In the genomic region with DNA sequence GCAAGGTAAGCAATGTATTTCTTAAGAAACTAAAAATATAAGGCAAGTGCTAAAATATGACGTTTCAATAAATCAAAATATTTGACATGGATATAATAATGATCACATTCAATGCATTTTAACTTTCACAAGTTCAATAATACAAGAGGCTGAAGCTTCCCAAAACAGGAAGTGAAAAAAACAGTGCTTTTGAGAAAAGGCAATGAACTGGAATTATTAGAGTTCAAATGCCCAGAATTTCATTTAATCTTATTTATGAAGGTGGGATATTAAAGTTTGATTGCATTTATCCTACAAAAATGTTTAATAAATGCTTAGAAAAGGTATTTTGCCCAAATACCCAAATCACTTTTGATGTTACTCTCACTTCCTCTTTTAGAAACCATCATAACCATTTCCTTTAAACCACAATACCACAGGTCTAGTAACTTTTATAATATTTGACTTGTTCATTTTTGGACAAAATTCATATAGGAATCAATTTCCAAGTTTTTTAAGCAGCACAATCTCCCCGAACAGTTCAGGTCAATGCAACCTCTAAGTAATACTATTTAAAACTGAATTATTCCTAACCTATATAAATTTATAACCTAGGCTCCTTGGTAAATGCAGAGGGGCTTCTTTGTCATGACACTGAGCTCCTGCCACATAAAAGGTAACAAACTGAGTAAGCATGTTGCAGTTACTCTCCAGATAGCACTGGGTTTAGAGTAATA, we compare ENCODE assay signal across 8 cellular contexts. TPM values are rescaled to one million over a fixed set of nuclear protein-coding genes. Genes with fewer than 3 reads are reported as not detected.
A peak's percentile ranks its signal among the peaks of the same experiment; 100 is the strongest.
DNase-seq lines count a peak whose midpoint lies in the region; ATAC-seq and TF ChIP-seq lines count a peak whose summit lies in the region.

No MANE protein-coding gene starts in this region.

- no peak for ATAC-seq in activated naive CD8-positive, alpha-beta T cell treated with anti-CD3 and anti-CD28 coated beads, Interleukin-2, amount 10 ng/mL, durations not matched to agents 7 days and 5 days (ENCODE audit: low read depth)
- ATAC-seq in HG02938 (IDR thresholded peaks at IDR 0.05; ENCODE audit: unreplicated experiment) (peak; percentile 61), upper lobe of right lung (no peak)

- no peaks in the 10 kb centered on the region for H3K9me3 ChIP-seq in hepatocyte (ENCODE audit: low read depth)
- H3K9me3 ChIP-seq in upper lobe of right lung: no peaks in the 10 kb centered on the region

- TF ChIP-seq CTCF in hepatocyte (IDR thresholded peaks at IDR 0.05; ENCODE audit: poor library complexity) (no peak), upper lobe of right lung (IDR thresholded peaks at IDR 0.05) (no peak)

- POLR2A ChIA-PET in activated naive CD8-positive, alpha-beta T cell treated with anti-CD3 and anti-CD28 coated beads, Interleukin-2, amount 10 ng/mL, durations not matched to agents 7 days and 5 days (lab: Charles Lee): interaction anchor here (1.0 kb wide), 1 partner anchor 88 kb away, joined by 3 read pairs; no protein-coding TSS in a partner anchor

- H3K27me3 ChIP-seq in hepatocyte: no peaks in the 10 kb centered on the region
- peaks cover 4% of the 10 kb centered on the region for H3K27me3 ChIP-seq in upper lobe of right lung

- no peaks in the 10 kb centered on the region for H3K36me3 Mint-ChIP-seq in activated naive CD8-positive, alpha-beta T cell treated with anti-CD3 and anti-CD28 coated beads, Interleukin-2, amount 10 ng/mL, durations not matched to agents 7 days and 5 days
- no peaks in the 10 kb centered on the region for H3K36me3 Mint-ChIP-seq in activated naive CD8-positive, alpha-beta T cell treated with anti-CD3 and anti-CD28 coated beads for 36 hours

- no peaks in the 10 kb centered on the region for H3K9me2 ChIP-seq in hepatocyte (replicated peaks; ENCODE audit: insufficient read depth)

- intact Hi-C loops in upper lobe of right lung (cut with DNase I): no loop called here

- no peak overlapping the region for H2AFZ ChIP-seq in hepatocyte

- H3K27ac ChIP-seq in hepatocyte (peak overlapping the region; percentile 97), upper lobe of right lung (no peak overlapping the region)

- H3K4me3 Mint-ChIP-seq in activated naive CD8-positive, alpha-beta T cell treated with anti-CD3 and anti-CD28 coated beads, Interleukin-2, amount 10 ng/mL, durations not matched to agents 7 days and 5 days: peak overlapping the region; percentile 40
- H3K4me3 Mint-ChIP-seq in activated naive CD8-positive, alpha-beta T cell treated with anti-CD3 and anti-CD28 coated beads for 36 hours: no peak overlapping the region

- H3K27ac Mint-ChIP-seq in activated naive CD8-positive, alpha-beta T cell treated with anti-CD3 and anti-CD28 coated beads, Interleukin-2, amount 10 ng/mL, durations not matched to agents 7 days and 5 days: no peak overlapping the region
- H3K27ac Mint-ChIP-seq in activated naive CD8-positive, alpha-beta T cell treated with anti-CD3 and anti-CD28 coated beads for 36 hours: no peak overlapping the region

- H3K9me3 Mint-ChIP-seq in activated naive CD8-positive, alpha-beta T cell treated with anti-CD3 and anti-CD28 coated beads, Interleukin-2, amount 10 ng/mL, durations not matched to agents 7 days and 5 days: no peaks in the 10 kb centered on the region
- H3K9me3 Mint-ChIP-seq in activated naive CD8-positive, alpha-beta T cell treated with anti-CD3 and anti-CD28 coated beads for 36 hours: no peaks in the 10 kb centered on the region

- peaks cover 68% of the 10 kb centered on the region for H3K79me2 ChIP-seq in hepatocyte

- 11% methylated on average over 2 of the region's 2 CpGs for WGBS in hepatocyte (ENCODE audit: low lambda C conversion rate, missing lambda C conversion rate)

- H4K20me1 ChIP-seq in hepatocyte (ENCODE audit: insufficient read depth, poor library complexity, severe bottlenecking): peaks cover 60% of the 10 kb centered on the region

- H3K36me3 ChIP-seq in hepatocyte (replicated peaks; ENCODE audit: insufficient read depth, low read depth) (no peaks in the 10 kb centered on the region), upper lobe of right lung (no peaks in the 10 kb centered on the region)

- peaks cover 81% of the 10 kb centered on the region for H3K27me3 Mint-ChIP-seq in activated naive CD8-positive, alpha-beta T cell treated with anti-CD3 and anti-CD28 coated beads, Interleukin-2, amount 10 ng/mL, durations not matched to agents 7 days and 5 days
- peaks cover 79% of the 10 kb centered on the region for H3K27me3 Mint-ChIP-seq in activated naive CD8-positive, alpha-beta T cell treated with anti-CD3 and anti-CD28 coated beads for 36 hours

- no peak for DNase-seq in activated naive CD8-positive, alpha-beta T cell treated with anti-CD3 and anti-CD28 coated beads, Interleukin-2, amount 10 ng/mL, durations not matched to agents 7 days and 5 days
- no peak for DNase-seq in activated naive CD8-positive, alpha-beta T cell treated with anti-CD3 and anti-CD28 coated beads for 36 hours
- DNase-seq in RPMI8226: peak; percentile 19
- no peak for DNase-seq in hepatocyte (ENCODE audit: low spot score)
- no peak for DNase-seq in upper lobe of right lung
- no peak for DNase-seq in cerebellar nuclear complex (lab: John Stamatoyannopoulos, UW)
- DNase-seq in 8988T: no peak

- H3K4me3 ChIP-seq in hepatocyte (peak overlapping the region; percentile 55), upper lobe of right lung (peak overlapping the region; percentile 78)

- H3K4me2 ChIP-seq in hepatocyte: peak overlapping the region; percentile 72

- H3K4me1 ChIP-seq in hepatocyte (ENCODE audit: insufficient read depth): peaks cover 36% of the 10 kb centered on the region
- H3K4me1 ChIP-seq in upper lobe of right lung: peaks cover 36% of the 10 kb centered on the region

- H3K4me1 Mint-ChIP-seq in activated naive CD8-positive, alpha-beta T cell treated with anti-CD3 and anti-CD28 coated beads, Interleukin-2, amount 10 ng/mL, durations not matched to agents 7 days and 5 days: peaks cover 25% of the 10 kb centered on the region
- H3K4me1 Mint-ChIP-seq in activated naive CD8-positive, alpha-beta T cell treated with anti-CD3 and anti-CD28 coated beads for 36 hours: peaks cover 27% of the 10 kb centered on the region

RNA-seq across cellular contexts. Expression of gene NCKAP1, which starts 2.1 kb away (rescaled TPM):
- total RNA-seq in activated naive CD8-positive, alpha-beta T cell treated with anti-CD3 and anti-CD28 coated beads, Interleukin-2, amount 10 ng/mL, durations not matched to agents 7 days and 5 days: 1 to 10 TPM in 1 of 2 experiments, under 1 TPM in 1; 0.69 to 1.2 TPM
- 1 to 10 TPM; 1.2 to 1.4 TPM for total RNA-seq in activated naive CD8-positive, alpha-beta T cell treated with anti-CD3 and anti-CD28 coated beads for 36 hours
- total RNA-seq in hepatocyte (163 and 216 TPM in 2 replicates), upper lobe of right lung (117 TPM)
- polyA plus RNA-seq in hepatocyte: 54.5 and 56.7 TPM in 2 replicates

RNA-seq across cellular contexts. Expression of gene DUSP19, which starts 42.4 kb away (rescaled TPM):
- total RNA-seq in activated naive CD8-positive, alpha-beta T cell treated with anti-CD3 and anti-CD28 coated beads, Interleukin-2, amount 10 ng/mL, durations not matched to agents 7 days and 5 days: 1 to 10 TPM; 1.7 to 1.8 TPM
- total RNA-seq in activated naive CD8-positive, alpha-beta T cell treated with anti-CD3 and anti-CD28 coated beads for 36 hours: 1 to 10 TPM; 2.0 to 2.9 TPM
- total RNA-seq in hepatocyte (3.3 and 4.7 TPM in 2 replicates), upper lobe of right lung (3.0 TPM)
- polyA plus RNA-seq in hepatocyte: 1.1 and 1.2 TPM in 2 replicates

Comparison
In these comparisons a context has a peak if more than half of its experiments do, and no peak if none do; other contexts are left out.
1. RNA of gene NCKAP1, which starts 2.1 kb away (total RNA-seq): 163 to 216 TPM in hepatocyte and 117 TPM in upper lobe of right lung (single experiment); 1.2 to 1.4 TPM in activated naive CD8-positive, alpha-beta T cell treated with anti-CD3 and anti-CD28 coated beads for 36 hours and 0.69 to 1.2 TPM in activated naive CD8-positive, alpha-beta T cell treated with anti-CD3 and anti-CD28 coated beads, Interleukin-2, amount 10 ng/mL, durations not matched to agents 7 days and 5 days; every median in the first group is over 10 times any median in the second.